7 cellular contexts compared by ENCODE assay signal in the genomic region with DNA sequence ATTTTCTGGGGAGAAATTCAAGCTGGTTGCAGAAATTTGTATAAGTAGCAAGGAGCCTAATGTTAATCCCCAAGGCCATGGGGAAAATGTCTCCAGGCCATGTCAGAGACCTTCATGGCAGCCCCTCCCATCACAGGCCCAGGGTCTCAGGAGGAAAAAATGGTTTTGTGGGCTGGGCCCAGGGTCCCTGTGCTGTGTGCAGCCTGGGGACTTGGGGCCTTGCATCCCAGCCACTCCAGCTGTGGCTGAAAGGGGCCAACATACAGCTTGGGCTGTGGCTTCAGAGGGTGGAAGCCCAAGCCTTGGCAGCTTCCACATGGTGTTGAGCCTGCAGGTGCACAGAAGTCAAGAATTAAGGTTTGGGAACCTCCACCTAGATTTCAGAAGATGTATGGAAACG. TPM values are rescaled to one million over a fixed set of nuclear protein-coding genes. Genes with fewer than 3 reads are reported as not detected.
"Had no signal": no experiment of that assay in that cellular context is flagged by ENCODE, and none has a peak within 500 bp of the region (broad histone marks: within the 10 kb centered on the region; RNA-seq: fewer than 3 reads in every experiment).

No MANE protein-coding gene starts in this region.

RNA-seq across cellular contexts. Expression of gene BPIFB4, which starts 42.9 kb away (rescaled TPM):
- total RNA-seq: GM23248, GM23338, H1, H4, H7, H9, HFFc6 had no signal

RNA-seq across cellular contexts. Expression of gene BPIFA2, which starts 45.7 kb away (rescaled TPM):
- total RNA-seq: GM23248, GM23338, H1, H4, H7, H9, HFFc6 had no signal
